ENCODE assay signal across 27 cellular contexts in the genomic region with DNA sequence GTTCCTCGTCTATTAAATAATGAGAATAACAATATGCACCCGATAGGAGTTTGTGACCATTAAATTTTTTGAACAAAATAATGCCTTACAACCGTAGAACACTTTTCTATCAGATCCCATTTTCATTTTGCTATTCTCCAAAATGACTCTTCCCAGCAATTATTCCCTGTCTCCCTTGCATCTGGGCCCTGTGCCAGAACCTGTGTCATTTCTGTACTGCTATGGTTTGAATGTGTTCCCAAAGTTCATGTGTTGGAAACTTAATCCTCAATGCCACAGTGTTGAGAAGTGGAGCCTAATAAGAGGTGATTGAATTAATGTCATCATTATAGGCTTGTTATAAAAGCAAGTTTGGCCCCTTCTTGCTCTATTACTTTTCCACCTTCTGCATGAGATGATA. TPM values are rescaled to one million over a fixed set of nuclear protein-coding genes. Genes with fewer than 3 reads are reported as not detected.
DNase-seq lines count a peak whose midpoint lies in the region; ATAC-seq, FAIRE-seq and TF ChIP-seq lines count a peak whose summit lies in the region.
"Had no signal": no experiment of that assay in that cellular context is flagged by ENCODE, and none has a peak within 500 bp of the region (broad histone marks: within the 10 kb centered on the region; RNA-seq: fewer than 3 reads in every experiment).

No MANE protein-coding gene starts in this region.

- in situ Hi-C loops in K562 (cut with MboI), result no loop called here

- H3K9me1 ChIP-seq in K562 (ENCODE audit: control insufficient read depth, insufficient read depth, low read length) (no peaks in the 10 kb centered on the region), keratinocyte (ENCODE audit: control insufficient read depth, extremely low read depth, insufficient read depth, low read length) (no peaks in the 10 kb centered on the region)

- DNase-seq in DMS 273 (lab: John Stamatoyannopoulos, UW; ENCODE audit: unreplicated experiment), result peak; percentile 10
- DNase-seq in DMS 273 treated with DMSO at 0.1 percent for 48 hours (lab: John Stamatoyannopoulos, UW), result no peak
- DNase-seq in K562 (ENCODE audit: extremely low read depth in 1 of 4, low spot score in 3 of 4), result no peak
- no peak for DNase-seq in keratinocyte (ENCODE audit: low read depth, low spot score)
- DNase-seq in activated gamma-delta T cell (lab: John Stamatoyannopoulos, UW), result no peak
- DNase-seq: activated CD4-positive, alpha-beta T cell treated with anti-CD3 and anti-CD28 coated beads, Interleukin-2, amount 50 U/mL, for 4 hours; activated effector memory CD4-positive, alpha-beta T cell treated with Interleukin-2 at 50 U/mL for 16 hours; activated naive CD8-positive, alpha-beta T cell treated with anti-CD3 and anti-CD28 coated beads, Interleukin-2, amount 50 U/mL, for 24 hours; BE2C; COR-L47; cortex of kidney; Karpas-422; mucosa of descending colon; NCI-H1092; NCI-H2081 treated with DMSO at 0.1 percent for 48 hours; NCI-H524; sigmoid colon; stimulated activated CD8-positive, alpha-beta memory T cell treated with anti-CD3 and anti-CD28 coated beads, Interleukin-4, amount 100 ng/mL, for 48 hours; T-helper 9 cell had no signal

- dilution Hi-C loops in keratinocyte (cut with MboI; ENCODE audit: extremely low pct_ligation_motif_present, low sequenced_read_pairs), result no loop called here

- no peak overlapping the region for H3K9ac ChIP-seq in K562 (ENCODE audit: insufficient read depth in 1 of 2, low read depth in 2 of 2, low read length in 2 of 2)
- H3K9ac ChIP-seq in keratinocyte (ENCODE audit: control insufficient read depth, extremely low read depth, insufficient read depth, low read length), result no peak overlapping the region

- TF ChIP-seq RAD21 in Ishikawa (IDR thresholded peaks at IDR 0.05; ENCODE audit: low read depth), result no peak
- TF ChIP-seq RAD21 in K562 (CRISPR knock-in tag; conservative IDR thresholded peaks at IDR 0.05 in 1 of 2, IDR thresholded peaks at IDR 0.05 in 1 of 2), result no peak

- H3K36me3 ChIP-seq in K562 (ENCODE audit: control insufficient read depth, insufficient read depth, low read length) (no peaks in the 10 kb centered on the region), keratinocyte (ENCODE audit: control insufficient read depth in 2 of 2, extremely low read depth in 1 of 2, insufficient read depth in 2 of 2, low read length in 2 of 2) (no peaks in the 10 kb centered on the region)
- H3K36me3 ChIP-seq: BE2C, sigmoid colon had no signal

- BruUV-seq in K562 (replicated peaks; lab: Mats Ljungman, UMichigan), result no TSS peak

- H3K27me3 ChIP-seq in K562 (ENCODE audit: control insufficient read depth in 2 of 2, insufficient read depth in 2 of 2, low read length in 2 of 2), result peaks cover 9 to 36% of the 10 kb centered on the region in 2 experiments; a peak in 3 of 5 replicates
- no peaks in the 10 kb centered on the region for H3K27me3 ChIP-seq in keratinocyte (ENCODE audit: control insufficient read depth, extremely low read depth, insufficient read depth, low read length)
- H3K27me3 ChIP-seq: BE2C, sigmoid colon had no signal

- ATAC-seq in K562 (no peak), GM19463 (IDR thresholded peaks at IDR 0.05; ENCODE audit: unreplicated experiment) (no peak), GM18505 (IDR thresholded peaks at IDR 0.05; ENCODE audit: unreplicated experiment) (no peak)
- ATAC-seq: activated naive CD8-positive, alpha-beta T cell treated with anti-CD3 and anti-CD28 coated beads, Interleukin-2, amount 50 U/mL, for 24 hours; HCT116; mucosa of descending colon; WTC11 had no signal

- CTCF ChIA-PET in K562 (lab: Yijun Ruan, JAX; ENCODE audit: low intra/inter-chr PET ratio), result no interaction called here

- no peaks in the 10 kb centered on the region for H4K20me1 ChIP-seq in K562 (replicated peaks; ENCODE audit: control insufficient read depth, insufficient read depth, low read length)
- H4K20me1 ChIP-seq in keratinocyte (ENCODE audit: control insufficient read depth, extremely low read depth, insufficient read depth, low read length), result no peaks in the 10 kb centered on the region

- no peaks in the 10 kb centered on the region for H3K9me3 ChIP-seq in K562 (replicated peaks; ENCODE audit: control insufficient read depth, insufficient read depth, low read depth, low read length)
- no peaks in the 10 kb centered on the region for H3K9me3 ChIP-seq in keratinocyte (ENCODE audit: control insufficient read depth, low read depth, low read length)
- H3K9me3 ChIP-seq: BE2C, mucosa of descending colon, sigmoid colon had no signal

- H3K79me2 ChIP-seq in K562 (ENCODE audit: control insufficient read depth, insufficient read depth, low read length) (no peaks in the 10 kb centered on the region), keratinocyte (ENCODE audit: control insufficient read depth, insufficient read depth, low read length) (no peaks in the 10 kb centered on the region)

- H3K27ac ChIP-seq in K562 (ENCODE audit: extremely low read depth, low read depth, low read length) (no peak overlapping the region), keratinocyte (ENCODE audit: control insufficient read depth, insufficient read depth, low read length) (no peak overlapping the region)
- H3K27ac ChIP-seq: 22Rv1, sigmoid colon had no signal

- H2AFZ ChIP-seq in K562 (ENCODE audit: low read depth, low read length), result no peak overlapping the region
- no peak overlapping the region for H2AFZ ChIP-seq in keratinocyte (ENCODE audit: control insufficient read depth, low read length)

- H3K4me3 ChIP-seq in K562, result no peak overlapping the region
- no peak overlapping the region for H3K4me3 ChIP-seq in keratinocyte (ENCODE audit: control insufficient read depth in 2 of 3, extremely low read depth in 1 of 3, insufficient read depth in 2 of 3, low read depth in 1 of 3, low read length in 3 of 3)
- H3K4me3 ChIP-seq: mucosa of descending colon, sigmoid colon had no signal

- no peaks in the 10 kb centered on the region; a peak in 1 of 5 replicates for H3K4me1 ChIP-seq in K562 (replicated peaks in 1 of 2; ENCODE audit: control insufficient read depth in 2 of 2, insufficient read depth in 2 of 2, low read length in 2 of 2)
- peaks cover 20% of the 10 kb centered on the region for H3K4me1 ChIP-seq in keratinocyte (ENCODE audit: control insufficient read depth, extremely low read depth, insufficient read depth, low read length)
- H3K4me1 ChIP-seq: BE2C had no signal

- H3K4me2 ChIP-seq in K562 (ENCODE audit: insufficient read depth, low read length), result no peak overlapping the region
- H3K4me2 ChIP-seq in keratinocyte (ENCODE audit: control insufficient read depth, extremely low read depth, insufficient read depth, low read depth, low read length), result no peak overlapping the region

- no peak for FAIRE-seq in K562 (lab: Jason Lieb, UNC)
- peak; percentile 29 for FAIRE-seq in keratinocyte (lab: Jason Lieb, UNC)
- FAIRE-seq: frontal cortex, islet of Langerhans had no signal

- POLR2A ChIA-PET in K562 (lab: Yijun Ruan, JAX), result no interaction called here

- TF ChIP-seq POLR2A in K562 (conservative IDR thresholded peaks at IDR 0.05) (no peak), GM18505 (IDR thresholded peaks at IDR 0.05; ENCODE audit: borderline replicate concordance, extremely low read depth, insufficient read depth, insufficient read length) (no peak)

- 2% methylated on average over 3 of the region's 3 CpGs for WGBS in K562 (ENCODE audit: insufficient coverage, low coverage, missing lambda C conversion rate)

- intact Hi-C loops in K562 (cut with micrococcal nuclease), result no loop called here

- no peak for TF ChIP-seq EP300 in Ishikawa (IDR thresholded peaks at IDR 0.05; ENCODE audit: borderline replicate concordance)
- no peak for TF ChIP-seq EP300 in K562 (IDR thresholded peaks at IDR 0.05; ENCODE audit: low read length)

- TF ChIP-seq CTCF in K562 (IDR thresholded peaks at IDR 0.05 in 2 of 3, conservative IDR thresholded peaks at IDR 0.05 in 1 of 3; ENCODE audit: insufficient read depth in 2 of 3, low read depth in 1 of 3, low read length in 3 of 3), result no peak
- no peak for TF ChIP-seq CTCF in keratinocyte (optimal IDR thresholded peaks at IDR 0.05 in 1 of 3, IDR thresholded peaks at IDR 0.05 in 1 of 3, conservative IDR thresholded peaks at IDR 0.05 in 1 of 3; ENCODE audit: extremely low read depth in 1 of 3, insufficient read depth in 2 of 3, low read length in 3 of 3)

TF ChIP-seq in Ishikawa, 13 proteins besides CTCF, POLR2A, EP300 and RAD21 (continues in another document):
- peak; percentile 48; the same call in 1 of the 2 replicates for TF ChIP-seq NFIC (IDR thresholded peaks at IDR 0.05)

TF ChIP-seq in K562, 482 proteins besides CTCF, POLR2A, EP300 and RAD21:
- TF ChIP-seq NFIC (IDR thresholded peaks at IDR 0.05) (0 out of 2 replicates have a peak, but pooled peaks have one; percentile 8), ADNP (tag; IDR thresholded peaks at IDR 0.05) (no peak)

RNA-seq across cellular contexts. Expression of gene SMNDC1, which starts 33.2 kb away (rescaled TPM):
- total RNA-seq in K562 (2011; cell fraction: chromatin; rRNA removed; ENCODE audit: low replicate concordance), result 9.7 and 38.1 TPM in 2 replicates
- total RNA-seq in K562 (2011; cell fraction: nucleolus; rRNA removed), result 5.0 and 6.8 TPM in 2 replicates
- total RNA-seq in K562 (2011; cell fraction: nucleoplasm; rRNA removed), result 15.5 and 22.4 TPM in 2 replicates
- total RNA-seq in K562 (2014; rRNA removed) (3.6 and 6.8 TPM in 2 replicates), K562 (2014; rRNA removed; fragmentation: Illumina TruSeq; extraction: Trizol) (12.3 and 13.9 TPM in 2 replicates), K562 (2015; rRNA removed; fragmentation: Illumina TruSeq; extraction: Trizol) (11.7 and 11.9 TPM in 2 replicates), K562 (2021) (28.1 and 35.8 TPM in 2 replicates)
- polyA plus RNA-seq in K562 (2011; rRNA removed) (10.9 and 15.7 TPM in 2 replicates), K562 (2014; fragmentation: Illumina TruSeq; extraction: Trizol) (24.1 and 30.1 TPM in 2 replicates), K562 (2014; fragmentation: Nextera tagmentation; extraction: Ambion mirVana) (1 to 10 TPM; 9.2 to 9.9 TPM), K562 (2014; rRNA removed) (17.4 and 19.5 TPM in 2 replicates), keratinocyte (9.5 to 19.8 TPM (median 17.3 TPM) in 3 replicates)
- 2.4 and 4.8 TPM in 2 replicates for polyA plus RNA-seq in K562 (2011; cell fraction: cytosol; rRNA removed)
- 5.4 and 8.3 TPM in 2 replicates for polyA plus RNA-seq in K562 (2011; cell fraction: nucleus; rRNA removed)
- polyA plus RNA-seq in K562 (2012), result 15.3 and 17.9 TPM in 2 replicates
- 11.9 and 19.0 TPM in 2 replicates for polyA minus RNA-seq in K562 (2011; rRNA and poly(A)+ RNA removed)
- 10.0 and 14.2 TPM in 2 replicates for polyA minus RNA-seq in K562 (2011; cell fraction: cytosol; rRNA and poly(A)+ RNA removed)
- 13.2 and 30.7 TPM in 2 replicates for polyA minus RNA-seq in K562 (2011; cell fraction: nucleus; rRNA and poly(A)+ RNA removed)
- polyA plus RNA-seq in keratinocyte (2011; ENCODE audit: low read depth), result 83.1 TPM
- polyA plus RNA-seq in keratinocyte (2011; cell fraction: cytosol; rRNA removed), result 17.0 and 27.9 TPM in 2 replicates
- polyA plus RNA-seq in keratinocyte (2011; cell fraction: nucleus; rRNA removed), result 21.1 and 30.5 TPM in 2 replicates
- polyA plus RNA-seq in keratinocyte (2012; ENCODE audit: low replicate concordance), result 21.5 and 34.8 TPM in 2 replicates
- 1.8 to 8.0 TPM (median 2.8 TPM) in 3 replicates for polyA minus RNA-seq in keratinocyte
- polyA minus RNA-seq in keratinocyte (2011; cell fraction: cytosol; rRNA and poly(A)+ RNA removed), result 5.9 TPM
- polyA minus RNA-seq in keratinocyte (2011; cell fraction: nucleus; rRNA and poly(A)+ RNA removed), result 3.4 and 6.5 TPM in 2 replicates
